13 cellular contexts compared by ENCODE assay signal in the genomic region with DNA sequence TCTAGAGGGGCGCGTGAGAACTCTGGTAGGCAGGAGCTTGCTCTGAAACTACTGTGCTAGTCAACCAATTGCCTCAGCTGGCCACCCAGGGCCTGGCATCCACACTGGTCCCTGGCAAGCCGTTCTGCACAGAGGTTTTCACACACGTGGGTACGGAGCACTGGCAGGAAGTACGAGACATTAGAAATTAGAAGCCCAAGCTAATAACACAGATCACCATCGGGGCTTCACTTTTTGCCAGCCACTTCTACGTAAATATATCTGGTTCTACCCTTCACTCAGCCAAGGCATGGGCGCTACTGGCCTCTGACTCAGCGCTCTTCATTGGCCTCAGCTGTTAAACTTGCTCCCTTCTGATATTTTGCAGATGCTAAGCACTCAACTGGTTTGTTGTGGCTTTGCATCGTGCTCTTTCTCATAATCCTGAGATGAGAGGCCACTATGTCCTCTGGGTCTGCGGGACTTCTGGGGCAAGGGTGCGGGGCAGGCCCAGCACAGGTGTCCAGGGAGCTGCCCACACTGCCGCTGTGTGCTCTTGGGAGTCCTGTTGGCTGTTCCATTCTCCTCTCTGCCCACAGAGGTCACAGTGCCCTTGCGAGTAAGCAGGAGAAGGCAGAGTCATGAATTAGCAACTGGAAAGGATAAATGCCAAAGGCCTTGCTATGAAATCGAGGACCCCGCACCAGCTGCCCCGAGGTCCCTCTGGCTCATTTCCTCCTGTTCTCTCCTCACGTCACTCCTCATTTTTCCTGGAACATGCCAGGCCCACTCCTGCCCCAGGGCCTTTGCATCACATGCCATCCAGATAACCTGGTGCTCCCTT. TPM values are rescaled to one million over a fixed set of nuclear protein-coding genes. Genes with fewer than 3 reads are reported as not detected.
DNase-seq lines count a peak whose midpoint lies in the region; ATAC-seq lines count a peak whose summit lies in the region.
"Had no signal": no experiment of that assay in that cellular context is flagged by ENCODE, and none has a peak within 500 bp of the region (broad histone marks: within the 10 kb centered on the region; RNA-seq: fewer than 3 reads in every experiment).

No MANE protein-coding gene starts in this region.

- H3K27ac Mint-ChIP-seq in stimulated activated effector memory CD8-positive, alpha-beta T cell treated with anti-CD3 and anti-CD28 coated beads, Interleukin-12 subunit alpha, Interleukin-12 subunit beta, amount 100 ng/mL, for 72 hours: no peak overlapping the region

- no peak overlapping the region for H2BK5ac ChIP-seq in mesendoderm (ENCODE audit: low read length)

- no peak overlapping the region for H2AK5ac ChIP-seq in mesendoderm (ENCODE audit: low read length)

- ATAC-seq in GM21528 (IDR thresholded peaks at IDR 0.05; ENCODE audit: low FRiP score, unreplicated experiment) (no peak), GM19351 (IDR thresholded peaks at IDR 0.05; ENCODE audit: unreplicated experiment) (no peak)
- ATAC-seq in stimulated activated effector memory CD8-positive, alpha-beta T cell treated with anti-CD3 and anti-CD28 coated beads, Interleukin-12 subunit alpha, Interleukin-12 subunit beta, amount 100 ng/mL, for 72 hours: no peak

- no peaks in the 10 kb centered on the region for H3K79me2 ChIP-seq in mesendoderm (ENCODE audit: control insufficient read depth, insufficient read depth, low read length)

- H3K23ac ChIP-seq in mesendoderm (ENCODE audit: low read length): no peak overlapping the region

- no peak overlapping the region for H4K8ac ChIP-seq in mesendoderm (ENCODE audit: low read depth, low read length)

- H3K27me3 ChIP-seq in mesendoderm (ENCODE audit: insufficient read depth, low read length, poor library complexity): no peaks in the 10 kb centered on the region
- H3K27me3 ChIP-seq: ovary had no signal

- H3K4ac ChIP-seq in mesendoderm (ENCODE audit: low read depth, low read length): no peak overlapping the region

- H3K4me3 ChIP-seq in mesendoderm (ENCODE audit: low read length): no peak overlapping the region
- H3K4me3 ChIP-seq: ovary had no signal

- H3K18ac ChIP-seq in mesendoderm (ENCODE audit: low read length): no peak overlapping the region

- no peaks in the 10 kb centered on the region for H3K9me3 Mint-ChIP-seq in stimulated activated effector memory CD8-positive, alpha-beta T cell treated with anti-CD3 and anti-CD28 coated beads, Interleukin-12 subunit alpha, Interleukin-12 subunit beta, amount 100 ng/mL, for 72 hours

- no peaks in the 10 kb centered on the region for H3K36me3 ChIP-seq in mesendoderm (ENCODE audit: control insufficient read depth, insufficient read depth, low read length)
- H3K36me3 ChIP-seq: ovary had no signal

- no peaks in the 10 kb centered on the region for H3K4me1 Mint-ChIP-seq in stimulated activated effector memory CD8-positive, alpha-beta T cell treated with anti-CD3 and anti-CD28 coated beads, Interleukin-12 subunit alpha, Interleukin-12 subunit beta, amount 100 ng/mL, for 72 hours

- H3K27ac ChIP-seq in mesendoderm (ENCODE audit: low read depth, low read length): no peak overlapping the region
- H3K27ac ChIP-seq: ovary had no signal

- H3K56ac ChIP-seq in mesendoderm (ENCODE audit: low read length): peak overlapping the region; percentile 7

- no peaks in the 10 kb centered on the region for H3K36me3 Mint-ChIP-seq in stimulated activated effector memory CD8-positive, alpha-beta T cell treated with anti-CD3 and anti-CD28 coated beads, Interleukin-12 subunit alpha, Interleukin-12 subunit beta, amount 100 ng/mL, for 72 hours
- H3K36me3 Mint-ChIP-seq: CD4-positive, CD25-positive, alpha-beta regulatory T cell had no signal

- WGBS in mesendoderm (ENCODE audit: extremely low coverage, insufficient coverage, low lambda C conversion rate): no CpG with 5 or more reads among the region's 19 CpGs

- no peak overlapping the region for H3K4me2 ChIP-seq in mesendoderm (ENCODE audit: low read length)

- no peak overlapping the region for H2BK15ac ChIP-seq in mesendoderm (replicated peaks; ENCODE audit: low read depth)

- peak; percentile 63 for DNase-seq in AG08395 (ENCODE audit: low spot score)
- peak; percentile 93 for DNase-seq in M059J (ENCODE audit: low read depth)
- DNase-seq in dedifferentiated amniotic fluid mesenchymal stem cell (ENCODE audit: extremely low spot score): peak; percentile 46
- no peak for DNase-seq in mesendoderm
- DNase-seq in stimulated activated effector memory CD8-positive, alpha-beta T cell treated with anti-CD3 and anti-CD28 coated beads, Interleukin-12 subunit alpha, Interleukin-12 subunit beta, amount 100 ng/mL, for 72 hours (ENCODE audit: low spot score in 2 of 2): no peak
- no peak for DNase-seq in HK-2 (ENCODE audit: unreplicated experiment)
- DNase-seq: activated T-cell treated with anti-CD3 and anti-CD28 coated beads, Interleukin-2, amount 50 U/mL, for 48 hours; CD4-positive, CD25-positive, alpha-beta regulatory T cell; cerebellar nuclear complex; NCI-H345; ovary had no signal

- no peak overlapping the region for H4K5ac ChIP-seq in mesendoderm (ENCODE audit: low read length)

- no peak overlapping the region for H3K9ac ChIP-seq in mesendoderm (ENCODE audit: low read length)

- no peak overlapping the region for H2BK120ac ChIP-seq in mesendoderm (ENCODE audit: low read depth, low read length)

- no peaks in the 10 kb centered on the region for H3K79me1 ChIP-seq in mesendoderm (ENCODE audit: low read length)

- H3K4me1 ChIP-seq in mesendoderm (ENCODE audit: control insufficient read depth, low read depth, low read length): no peaks in the 10 kb centered on the region

- H3K4me3 Mint-ChIP-seq in stimulated activated effector memory CD8-positive, alpha-beta T cell treated with anti-CD3 and anti-CD28 coated beads, Interleukin-12 subunit alpha, Interleukin-12 subunit beta, amount 100 ng/mL, for 72 hours: no peak overlapping the region

RNA-seq across cellular contexts. Expression of a gene that starts 35.1 kb away (rescaled TPM):
- 42.2 and 72.4 TPM in 2 replicates for total RNA-seq in M059J (2014; rRNA removed; shearing (Covaris generic))
- polyA plus RNA-seq in mesendoderm (2013, experiment 1 of 2): 303 TPM
- polyA plus RNA-seq in mesendoderm (2013, experiment 2 of 2): 306 TPM

RNA-seq across cellular contexts. Expression of a gene that starts 57.5 kb away (rescaled TPM):
- 21.2 and 56.2 TPM in 2 replicates for total RNA-seq in M059J (2014; rRNA removed; shearing (Covaris generic))
- 34.1 TPM for polyA plus RNA-seq in mesendoderm (2013, experiment 1 of 2)
- polyA plus RNA-seq in mesendoderm (2013, experiment 2 of 2): 32.9 TPM

Comparison
In these comparisons a context has a peak if more than half of its experiments do, and no peak if none do; other contexts are left out.
1. DNase-seq: peak in AG08395 (single experiment), M059J (single experiment) and dedifferentiated amniotic fluid mesenchymal stem cell (single experiment); none in mesendoderm (single experiment), stimulated activated effector memory CD8-positive, alpha-beta T cell treated with anti-CD3 and anti-CD28 coated beads, Interleukin-12 subunit alpha, Interleukin-12 subunit beta, amount 100 ng/mL, for 72 hours (0 of 2) and HK-2 (single experiment).